In the genomic region with DNA sequence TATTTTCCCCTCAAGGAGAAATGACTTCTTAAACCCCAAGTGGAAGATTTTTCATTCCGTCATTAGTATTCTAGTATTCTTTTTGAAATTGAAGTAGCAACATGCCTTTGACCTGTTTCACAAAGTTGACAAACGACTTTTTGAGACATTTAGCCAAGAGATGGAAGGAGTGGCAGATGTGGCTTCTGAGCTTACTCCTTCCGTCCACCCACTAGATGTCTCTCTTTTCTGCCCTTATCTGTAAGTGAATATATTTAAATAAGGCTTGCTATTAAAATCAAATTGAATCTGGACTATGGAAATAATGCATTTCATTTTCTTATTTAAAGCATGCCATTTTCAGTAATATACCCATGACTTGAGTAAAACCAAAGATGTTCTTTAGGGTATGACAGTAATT, we compare ENCODE assay signal across 18 cellular contexts.
DNase-seq lines count a peak whose midpoint lies in the region; ATAC-seq, FAIRE-seq and TF ChIP-seq lines count a peak whose summit lies in the region.
"Had no signal": no experiment of that assay in that cellular context is flagged by ENCODE, and none has a peak within 500 bp of the region (broad histone marks: within the 10 kb centered on the region; RNA-seq: fewer than 3 reads in every experiment).

No MANE protein-coding gene starts in this region.

- no peak overlapping the region for H3K4me3 ChIP-seq in HepG2 (replicated peaks in 1 of 3; ENCODE audit: insufficient read depth in 1 of 3, low read depth in 2 of 3, low read length in 3 of 3)
- H3K4me3 ChIP-seq in right lobe of liver: no peak overlapping the region
- H3K4me3 ChIP-seq in LNCaP clone FGC (ENCODE audit: low read depth, low read length): no peak overlapping the region
- no peak overlapping the region for H3K4me3 ChIP-seq in thyroid gland (replicated peaks in 1 of 3)
- H3K4me3 ChIP-seq: gastrocnemius medialis, left ventricle myocardium inferior, Peyer's patch had no signal

- H3K9ac ChIP-seq in HepG2 (ENCODE audit: insufficient read depth, low read depth, low read length): no peak overlapping the region

- H3K9me3 ChIP-seq in HepG2 (ENCODE audit: low read length) (no peaks in the 10 kb centered on the region), right lobe of liver (no peaks in the 10 kb centered on the region), thyroid gland (no peaks in the 10 kb centered on the region)
- H3K9me3 ChIP-seq: gastrocnemius medialis, left ventricle myocardium inferior, Peyer's patch had no signal

- no peaks in the 10 kb centered on the region for H4K20me1 ChIP-seq in HepG2 (ENCODE audit: insufficient read depth, low read length)

- H3K4me1 ChIP-seq in HepG2 (ENCODE audit: insufficient read depth, low read length): peaks cover 44% of the 10 kb centered on the region
- H3K4me1 ChIP-seq in right lobe of liver: peaks cover 0 to 12% (median 3%) of the 10 kb centered on the region in 4 donors
- H3K4me1 ChIP-seq in thyroid gland: peaks cover 0 to 6% of the 10 kb centered on the region in 2 donors

- intact Hi-C loops in HepG2 (cut with micrococcal nuclease; ENCODE audit: unreplicated experiment) (loop anchor here (2.0 kb wide), 1 partner anchor 579 kb away; no protein-coding TSS in a partner anchor), right lobe of liver (cut with DNase I) (no loop called here), thyroid gland (cut with DNase I) (no loop called here)

- H3K36me3 ChIP-seq in HepG2 (replicated peaks in 1 of 2; ENCODE audit: control insufficient read depth in 1 of 2, insufficient read depth in 2 of 2, low read length in 2 of 2): peaks cover 3 to 7% of the 10 kb centered on the region in 2 experiments; a peak in 2 of 5 replicates
- H3K36me3 ChIP-seq in right lobe of liver: no peaks in the 10 kb centered on the region
- H3K36me3 ChIP-seq in thyroid gland: no peaks in the 10 kb centered on the region
- H3K36me3 ChIP-seq: gastrocnemius medialis had no signal

- 94% methylated on average over 3 of the region's 3 CpGs for WGBS in HepG2 (ENCODE audit: low lambda C conversion rate)
- WGBS in right lobe of liver (ENCODE audit: insufficient coverage, low coverage, low lambda C conversion rate, missing lambda C conversion rate): 57% methylated on average over 2 of the region's 3 CpGs
- WGBS in thyroid gland, 2 donors: 76 to 80% methylated on average over 3 of the region's 3 CpGs

- in situ Hi-C loops in HepG2 (cut with HindIII; ENCODE audit: extremely low pct_ligation_motif_present, low pct_unique_long_range_greater_than_20kb): no loop called here

- no peak overlapping the region for H3K27ac ChIP-seq in HepG2 (ENCODE audit: extremely low read length, insufficient read depth, low read length)
- no peak overlapping the region for H3K27ac ChIP-seq in right lobe of liver
- H3K27ac ChIP-seq in thyroid gland: no peak overlapping the region
- H3K27ac ChIP-seq: gastrocnemius medialis, left ventricle myocardium inferior, Peyer's patch had no signal

- H3K79me2 ChIP-seq in HepG2 (ENCODE audit: insufficient read depth, low read length): no peaks in the 10 kb centered on the region

- BruUV-seq in HepG2 (replicated peaks; lab: Mats Ljungman, UMichigan): no TSS peak

- POLR2A ChIA-PET in HepG2 (lab: Yijun Ruan, JAX): no interaction called here

- TF ChIP-seq POLR2A in HepG2 (IDR thresholded peaks at IDR 0.05; ENCODE audit: insufficient read depth in 1 of 2, low read depth in 2 of 2, low read length in 2 of 2): no peak
- TF ChIP-seq POLR2A in right lobe of liver (IDR thresholded peaks at IDR 0.05): no peak
- no peak for TF ChIP-seq POLR2A in thyroid gland (IDR thresholded peaks at IDR 0.05)

- TF ChIP-seq CTCF in HepG2 (CRISPR knock-in tag; IDR thresholded peaks at IDR 0.05): no peak
- peak in 1 of 4 donors; percentile 14 for TF ChIP-seq CTCF in right lobe of liver (IDR thresholded peaks at IDR 0.05)
- peak; percentile 29; the same call in 1 of the 2 replicates for TF ChIP-seq CTCF in LNCaP clone FGC (IDR thresholded peaks at IDR 0.05; ENCODE audit: control insufficient read depth, extremely low read depth, insufficient read depth)
- no peak for TF ChIP-seq CTCF in thyroid gland (IDR thresholded peaks at IDR 0.05)

- TF ChIP-seq EP300 in HepG2 (IDR thresholded peaks at IDR 0.05; ENCODE audit: low read depth in 2 of 2, low read length in 2 of 2): no peak
- TF ChIP-seq EP300 in HepG2 (CRISPR knock-in tag; IDR thresholded peaks at IDR 0.05; ENCODE audit: borderline replicate concordance): no peak

- ATAC-seq in HepG2 (no peak), right lobe of liver (no peak), HG03095 (IDR thresholded peaks at IDR 0.05; ENCODE audit: unreplicated experiment) (no peak), GM21515 (IDR thresholded peaks at IDR 0.05; ENCODE audit: unreplicated experiment) (no peak)

- CTCF ChIA-PET in HepG2 (lab: Yijun Ruan, JAX; ENCODE audit: low intra/inter-chr PET ratio, low total read pairs): interaction anchor here (4.4 kb wide), 1 partner anchor 15 kb away, joined by 70 read pairs; no protein-coding TSS in a partner anchor

- TF ChIP-seq RAD21 in HepG2 (CRISPR knock-in tag; IDR thresholded peaks at IDR 0.05): no peak

- DNase-seq in HepG2 (ENCODE audit: low spot score) (no peak), right lobe of liver (no peak), LNCaP clone FGC (ENCODE audit: low read depth) (no peak), fibroblast of peridontal ligament (ENCODE audit: extremely low read depth) (peak; percentile 39), OCI-M2 (lab: John Stamatoyannopoulos, UW; ENCODE audit: unreplicated experiment) (no peak), thyroid gland (no peak)
- DNase-seq: activated T-cell treated with anti-CD3 and anti-CD28 coated beads, Interleukin-2, amount 50 U/mL, for 1 hour; DMS 273 treated with DMSO at 0.1 percent for 48 hours; gastrocnemius medialis; left ventricle myocardium inferior; NCI-H2029 treated with DMSO at 0.1 percent for 48 hours; NCI-H526; Peyer's patch; stimulated activated naive CD4-positive, alpha-beta T cell had no signal

- FAIRE-seq in HepG2 (lab: Jason Lieb, UNC): no peak
- FAIRE-seq: endometrium, urothelium cell line had no signal

- H3K4me2 ChIP-seq in HepG2 (ENCODE audit: low read depth, low read length): no peak overlapping the region

- H3K27me3 ChIP-seq in HepG2 (ENCODE audit: control insufficient read depth in 1 of 2, insufficient read depth in 2 of 2, low read length in 2 of 2): no peaks in the 10 kb centered on the region
- H3K27me3 ChIP-seq in right lobe of liver: no peaks in the 10 kb centered on the region
- H3K27me3 ChIP-seq in thyroid gland: no peaks in the 10 kb centered on the region
- H3K27me3 ChIP-seq: gastrocnemius medialis, Peyer's patch had no signal

- H2AFZ ChIP-seq in HepG2 (ENCODE audit: low read length): no peak overlapping the region

TF ChIP-seq in HepG2, 621 proteins besides CTCF, POLR2A, EP300 and RAD21:
- TF ChIP-seq ZNF737 (CRISPR knock-in tag; IDR thresholded peaks at IDR 0.05; ENCODE audit: borderline replicate concordance) (no peak), STAG1 (CRISPR knock-in tag; IDR thresholded peaks at IDR 0.05) (peak; percentile 40), HDAC2 (CRISPR knock-in tag; IDR thresholded peaks at IDR 0.05) (no peak), TBP (CRISPR knock-in tag; IDR thresholded peaks at IDR 0.05) (no peak), MBD4 (IDR thresholded peaks at IDR 0.05; ENCODE audit: borderline replicate concordance, low read length) (0 out of 2 replicates have a peak, but pooled peaks have one; percentile 11), FOXO1 (CRISPR knock-in tag; IDR thresholded peaks at IDR 0.05) (no peak), HOXD1 (CRISPR knock-in tag; IDR thresholded peaks at IDR 0.05) (no peak)
TF ChIP-seq in HepG2: peak in this region for 2.
